In genomic region chr1:156062189-156062588, GRCh38 we compare ENCODE assay signal across 1 cellular context.
TF ChIP-seq lines count a peak whose summit lies in the region.

No MANE protein-coding gene starts in this region.

TF ChIP-seq in HCT116, 20 proteins besides CTCF, POLR2A, EP300 and RAD21:
- TF ChIP-seq MAX (IDR thresholded peaks at IDR 0.05) (no peak), REST (IDR thresholded peaks at IDR 0.05; ENCODE audit: low read depth) (no peak)
